In the genomic region with DNA sequence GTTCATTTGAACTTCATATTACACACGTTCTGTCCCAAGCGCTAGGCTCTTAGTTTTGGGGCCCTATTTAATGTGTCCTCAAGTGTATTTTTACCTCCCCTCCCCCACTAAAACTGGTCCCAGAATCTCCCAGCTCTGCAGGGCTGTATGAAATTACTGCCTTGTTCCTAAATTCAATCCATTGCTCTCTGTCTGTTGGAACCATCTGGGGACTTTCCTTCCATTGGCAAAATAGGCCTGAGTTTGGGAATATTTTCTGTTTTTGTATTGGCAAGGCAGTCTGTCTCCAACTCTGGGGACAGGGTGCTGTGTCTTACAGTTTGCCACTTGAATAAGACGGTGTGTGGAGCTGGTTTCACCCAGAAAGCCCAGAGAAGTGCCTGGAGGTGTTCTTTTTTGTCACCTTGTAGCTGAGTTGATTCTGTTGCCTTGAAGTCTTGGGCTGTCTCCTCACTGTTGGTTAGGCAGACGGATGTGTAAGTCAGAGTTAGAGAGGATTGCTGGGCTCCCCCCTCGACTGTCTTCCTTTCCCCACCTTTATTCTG, we compare ENCODE assay signal across 9 cellular contexts. TPM values are rescaled to one million over a fixed set of nuclear protein-coding genes. Genes with fewer than 3 reads are reported as not detected.
DNase-seq lines count a peak whose midpoint lies in the region; ATAC-seq and TF ChIP-seq lines count a peak whose summit lies in the region.
"Had no signal": no experiment of that assay in that cellular context is flagged by ENCODE, and none has a peak within 500 bp of the region (broad histone marks: within the 10 kb centered on the region; RNA-seq: fewer than 3 reads in every experiment).

No MANE protein-coding gene starts in this region.

- intact Hi-C loops in OCI-LY7 (cut with micrococcal nuclease; ENCODE audit: unreplicated experiment) = no loop called here

- no peak for ATAC-seq in DND-41 (ENCODE audit: insufficient read depth, low read depth)
- ATAC-seq in GM18861 (IDR thresholded peaks at IDR 0.05; ENCODE audit: unreplicated experiment) = no peak

- H3K9me3 ChIP-seq in DND-41 (ENCODE audit: insufficient read depth, low read length, severe bottlenecking) (no peaks in the 10 kb centered on the region), OCI-LY7 (ENCODE audit: low read length) (no peaks in the 10 kb centered on the region), neutrophil (no peaks in the 10 kb centered on the region)

- H3K36me3 ChIP-seq in DND-41 (ENCODE audit: insufficient read depth, low read length) (peaks cover 46% of the 10 kb centered on the region), OCI-LY7 (ENCODE audit: insufficient read depth, low read length) (peaks cover 44% of the 10 kb centered on the region), neutrophil (peaks cover 40% of the 10 kb centered on the region)

- no TSS peak for BruUV-seq in OCI-LY7 (replicated peaks; lab: Mats Ljungman, UMichigan)

- H4K20me1 ChIP-seq in DND-41 (ENCODE audit: insufficient read depth, low read length) (peaks cover 15% of the 10 kb centered on the region; the same call in 1 of the 2 replicates), OCI-LY7 (ENCODE audit: insufficient read depth, low read length) (no peaks in the 10 kb centered on the region)

- H3K4me1 ChIP-seq in DND-41 (ENCODE audit: insufficient read depth, low read length) (peaks cover 27% of the 10 kb centered on the region), OCI-LY7 (ENCODE audit: insufficient read depth, low read length, poor library complexity, severe bottlenecking) (peaks cover 50% of the 10 kb centered on the region), neutrophil (ENCODE audit: control insufficient read depth in 1 of 2, insufficient read depth in 1 of 2, low read depth in 1 of 2, low read length in 1 of 2) (peaks cover 40 to 42% of the 10 kb centered on the region in 2 experiments)

- DNase-seq in DND-41 (no peak), OCI-LY7 (ENCODE audit: low spot score) (no peak), HuH-7 (ENCODE audit: low spot score) (no peak), cortex of kidney (lab: John Stamatoyannopoulos, UW) (no peak)
- DNase-seq in effector CD4-positive, alpha-beta T cell = peak; percentile 15
- no peak for DNase-seq in activated CD8-positive, alpha-beta memory T cell treated with anti-CD3 and anti-CD28 coated beads for 24 hours

- H2AFZ ChIP-seq in DND-41 (ENCODE audit: low read depth, low read length) = 0 out of 2 replicates have a peak overlapping the region, but pooled peaks have one; percentile 82
- peak overlapping the region; percentile 9; the same call in 1 of the 2 replicates for H2AFZ ChIP-seq in OCI-LY7 (ENCODE audit: low read length)

- H3K9ac ChIP-seq in DND-41 (ENCODE audit: low read depth, low read length) = peak overlapping the region; percentile 84

- H3K4me3 ChIP-seq in DND-41 (ENCODE audit: low read depth in 1 of 2, low read length in 2 of 2) (peak overlapping the region; percentile 77 to 90; a peak in 3 of 4 replicates), OCI-LY7 (ENCODE audit: low read depth, low read length, poor library complexity, severe bottlenecking) (peak overlapping the region; percentile 83), neutrophil (ENCODE audit: low read depth in 1 of 2, low read length in 1 of 2) (peak overlapping the region; percentile 74 to 91)

- H3K9me2 ChIP-seq in OCI-LY7 (ENCODE audit: insufficient read depth, low read length) = no peaks in the 10 kb centered on the region

- H3K79me2 ChIP-seq in DND-41 (ENCODE audit: insufficient read depth, low read length) (peaks cover 27% of the 10 kb centered on the region), OCI-LY7 (ENCODE audit: insufficient read depth, low read depth, low read length) (peaks cover 15% of the 10 kb centered on the region; the same call in 1 of the 2 replicates)

- H3K27me3 ChIP-seq in DND-41 (ENCODE audit: insufficient read depth, low read length, poor library complexity) = no peaks in the 10 kb centered on the region
- H3K27me3 ChIP-seq in neutrophil = no peaks in the 10 kb centered on the region

- CTCF ChIA-PET in OCI-LY7 (lab: Charles Lee; ENCODE audit: unreplicated experiment) = interaction anchor here (0.7 to 1.8 kb wide), 2 partner anchors 10 to 20 kb away, joined by 4 read pairs; a partner anchor contains a TSS

- TF ChIP-seq CTCF in DND-41 (IDR thresholded peaks at IDR 0.05; ENCODE audit: borderline replicate concordance, extremely low read depth, low read length, poor library complexity, severe bottlenecking) (no peak), OCI-LY7 (conservative IDR thresholded peaks at IDR 0.05; ENCODE audit: low read length) (no peak), neutrophil (IDR thresholded peaks at IDR 0.05) (no peak)

- H3K27ac ChIP-seq in DND-41 (ENCODE audit: low read length) (peak overlapping the region; percentile 29; the same call in 1 of the 2 replicates), OCI-LY7 (ENCODE audit: low read depth, low read length, poor library complexity, severe bottlenecking) (peak overlapping the region; percentile 54), neutrophil (peak overlapping the region; percentile 99)

- POLR2A ChIA-PET in OCI-LY7 (lab: Charles Lee) = interaction anchor here (0.7 to 1.3 kb wide), 4 partner anchors 10 to 199 kb away, joined by 3 to 7 read pairs (median 4); a partner anchor contains a TSS

- peak overlapping the region; percentile 89 for H3K4me2 ChIP-seq in DND-41 (ENCODE audit: insufficient read depth, low read length)
- peak overlapping the region; percentile 87 for H3K4me2 ChIP-seq in OCI-LY7 (ENCODE audit: low read length)

RNA-seq across cellular contexts. Expression of a gene that starts 1.3 kb away (rescaled TPM):
- total RNA-seq in OCI-LY7 (2014; rRNA removed; shearing (Covaris generic)) = 21.2 and 23.7 TPM in 2 replicates
- total RNA-seq in OCI-LY7 (2022) = 50.5 and 52.5 TPM in 2 replicates

RNA-seq across cellular contexts. Expression of a gene that starts 19.2 kb away (rescaled TPM):
- 185 and 191 TPM in 2 replicates for total RNA-seq in OCI-LY7 (2014; rRNA removed; shearing (Covaris generic))
- 251 and 260 TPM in 2 replicates for total RNA-seq in OCI-LY7 (2022)

RNA-seq across cellular contexts. Expression of a gene that starts 22.4 kb away (rescaled TPM):
- total RNA-seq in OCI-LY7 (2014; rRNA removed; shearing (Covaris generic)) = not detected in 2 replicates
- total RNA-seq in OCI-LY7 (2022) = not detected in 2 replicates
- total RNA-seq: lower leg skin had no signal

RNA-seq across cellular contexts. Expression of a gene that starts 45.1 kb away (rescaled TPM):
- total RNA-seq in OCI-LY7 (2014; rRNA removed; shearing (Covaris generic)) = not detected in 2 replicates
- not detected in 2 replicates for total RNA-seq in OCI-LY7 (2022)
- total RNA-seq: lower leg skin had no signal

RNA-seq across cellular contexts. Expression of a gene that starts 59.6 kb away (rescaled TPM):
- total RNA-seq in OCI-LY7 (2014; rRNA removed; shearing (Covaris generic)) = not detected in 2 replicates
- not detected in 2 replicates for total RNA-seq in OCI-LY7 (2022)

Comparison
In these comparisons a context has a peak if more than half of its experiments do, and no peak if none do; other contexts are left out.
1. H3K27ac ChIP-seq: peak in every context shown above with its lines; median percentile 99 in neutrophil; 54 in OCI-LY7; 29 in DND-41.